26 cellular contexts compared by ENCODE assay signal in the genomic region with DNA sequence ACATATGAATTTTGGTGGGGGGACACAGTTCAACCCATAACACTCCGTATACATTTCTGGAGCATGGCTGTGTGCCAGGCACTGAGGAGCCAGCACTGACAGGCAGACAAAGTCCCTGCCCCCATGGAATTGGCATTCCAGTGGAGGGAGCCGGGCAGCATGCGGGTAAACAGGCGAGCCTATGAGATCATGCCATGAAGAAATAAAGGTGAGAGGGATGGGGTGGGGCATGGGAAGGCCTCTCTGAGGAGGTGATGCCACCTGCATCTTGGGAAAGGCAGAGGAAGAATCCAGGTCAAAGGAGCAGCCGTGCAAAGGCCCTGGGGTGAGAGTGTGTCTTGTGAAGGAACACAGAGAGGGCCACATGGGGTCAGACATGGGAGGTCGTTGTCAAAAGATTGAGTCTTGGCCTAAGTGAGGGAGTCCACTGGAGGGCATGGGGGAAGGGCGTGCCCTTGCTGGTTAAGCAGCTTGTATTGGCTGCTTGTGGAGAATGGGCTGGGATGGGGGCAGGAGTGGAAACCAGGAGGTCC. TPM values are rescaled to one million over a fixed set of nuclear protein-coding genes. Genes with fewer than 3 reads are reported as not detected.
"Had no signal": no experiment of that assay in that cellular context is flagged by ENCODE, and none has a peak within 500 bp of the region (broad histone marks: within the 10 kb centered on the region; RNA-seq: fewer than 3 reads in every experiment).

No MANE protein-coding gene starts in this region.

- H3K36me3 Mint-ChIP-seq: activated naive CD8-positive, alpha-beta T cell treated with anti-CD3 and anti-CD28 coated beads for 36 hours; memory B cell; T-cell had no signal

- H3K27ac ChIP-seq: breast epithelium, coronary artery, heart right ventricle, ovary, prostate gland, right atrium auricular region, thyroid gland had no signal

- H3K4me1 ChIP-seq: breast epithelium, prostate gland had no signal

- H3K4me3 Mint-ChIP-seq: activated naive CD8-positive, alpha-beta T cell treated with anti-CD3 and anti-CD28 coated beads for 36 hours; activated T-cell treated with anti-CD3 and anti-CD28 coated beads, Interleukin-2, amount 50 U/mL, for 24 hours; central memory CD8-positive, alpha-beta T cell; memory B cell; stimulated activated naive CD8-positive, alpha-beta T cell treated with anti-CD3 and anti-CD28 coated beads, Interleukin-15, Interleukin-2, amounts not matched to agents 100 ng/mL and 50 ng/mL, for 24 hours; T-cell; WTC11 had no signal

- H3K27ac Mint-ChIP-seq: activated naive CD8-positive, alpha-beta T cell treated with anti-CD3 and anti-CD28 coated beads for 36 hours; activated T-cell treated with anti-CD3 and anti-CD28 coated beads, Interleukin-2, amount 50 U/mL, for 24 hours; memory B cell; stimulated activated naive CD8-positive, alpha-beta T cell treated with anti-CD3 and anti-CD28 coated beads, Interleukin-15, Interleukin-2, amounts not matched to agents 100 ng/mL and 50 ng/mL, for 24 hours; WTC11 had no signal

- DNase-seq: activated CD8-positive, alpha-beta memory T cell treated with anti-CD3 and anti-CD28 coated beads, Interleukin-2, amount 50 U/mL, for 4 hours; activated naive CD8-positive, alpha-beta T cell treated with anti-CD3 and anti-CD28 coated beads for 36 hours; activated T-cell treated with anti-CD3 and anti-CD28 coated beads, Interleukin-2, amount 50 U/mL, for 24 hours; erythroblast; foreskin fibroblast; heart right ventricle; islet precursor cell; left cardiac atrium; ovary; stimulated activated CD4-positive, alpha-beta T cell treated with anti-CD3 and anti-CD28 coated beads, Interleukin-4, amount 100 ng/mL, for 4 hours; substantia nigra; T-cell; T1000; thyroid gland had no signal

- ATAC-seq: activated T-helper 17 cell treated with anti-CD3 and anti-CD28 coated beads, Interleukin-2, amount 50 U/mL, for 72 hours; heart right ventricle; left cardiac atrium; T-cell; WTC11 had no signal

- H3K27me3 ChIP-seq: breast epithelium, heart right ventricle, ovary, right atrium auricular region, thyroid gland had no signal

- H3K9me3 ChIP-seq: breast epithelium, ovary, prostate gland, right atrium auricular region, thyroid gland had no signal

- H3K4me3 ChIP-seq: breast epithelium, coronary artery, heart right ventricle, ovary, prostate gland, right atrium auricular region, thyroid gland had no signal

- H3K27me3 Mint-ChIP-seq: activated naive CD8-positive, alpha-beta T cell treated with anti-CD3 and anti-CD28 coated beads for 36 hours; activated T-cell treated with anti-CD3 and anti-CD28 coated beads, Interleukin-2, amount 50 U/mL, for 24 hours; activated T-helper 17 cell treated with anti-CD3 and anti-CD28 coated beads, Interleukin-2, amount 50 U/mL, for 72 hours; central memory CD8-positive, alpha-beta T cell; stimulated activated naive CD8-positive, alpha-beta T cell treated with anti-CD3 and anti-CD28 coated beads, Interleukin-15, Interleukin-2, amounts not matched to agents 100 ng/mL and 50 ng/mL, for 24 hours; T-cell had no signal

- H3K9me3 Mint-ChIP-seq: activated naive CD8-positive, alpha-beta T cell treated with anti-CD3 and anti-CD28 coated beads for 36 hours; activated T-cell treated with anti-CD3 and anti-CD28 coated beads, Interleukin-2, amount 50 U/mL, for 24 hours; activated T-helper 17 cell treated with anti-CD3 and anti-CD28 coated beads, Interleukin-2, amount 50 U/mL, for 72 hours; central memory CD8-positive, alpha-beta T cell; memory B cell; stimulated activated naive CD8-positive, alpha-beta T cell treated with anti-CD3 and anti-CD28 coated beads, Interleukin-15, Interleukin-2, amounts not matched to agents 100 ng/mL and 50 ng/mL, for 24 hours; T-cell had no signal

- H3K36me3 ChIP-seq: breast epithelium, heart right ventricle, ovary, prostate gland, right atrium auricular region, thyroid gland had no signal

RNA-seq across cellular contexts. Expression of a gene that starts 32.6 kb away (rescaled TPM):
- total RNA-seq: activated naive CD8-positive, alpha-beta T cell treated with anti-CD3 and anti-CD28 coated beads for 36 hours; breast epithelium; fibroblast of lung; left cardiac atrium; lower leg skin; myocyte; ovary; prostate gland; right atrium auricular region; T-cell; thyroid gland; WTC11 had no signal
- polyA plus RNA-seq: fibroblast of lung, ovary had no signal
